Comparison of ENCODE assay signal across 16 cellular contexts in genomic region chr22:47063606-47064005, GRCh38.
"Had no signal": no experiment of that assay in that cellular context is flagged by ENCODE, and none has a peak within 500 bp of the region (broad histone marks: within the 10 kb centered on the region; RNA-seq: fewer than 3 reads in every experiment).

No MANE protein-coding gene starts in this region.

- H3K79me2 ChIP-seq: hepatocyte had no signal

- DNase-seq: erythroblast; foreskin keratinocyte; left colon; mesendoderm; naive thymus-derived CD4-positive, alpha-beta T cell; nephron progenitor cell; small intestine; stimulated activated CD4-positive, alpha-beta T cell treated with anti-CD3 and anti-CD28 coated beads, Interleukin-4, amount 100 ng/mL, for 1 hour; stimulated activated CD8-positive, alpha-beta memory T cell treated with anti-CD3 and anti-CD28 coated beads, Interleukin-4, amount 100 ng/mL, for 48 hours; testis had no signal

- H2AFZ ChIP-seq: hepatocyte had no signal

- H3K4me2 ChIP-seq: hepatocyte had no signal

- H3K4me3 ChIP-seq: hepatocyte, lung, testis, tibial nerve had no signal

- ATAC-seq: foreskin keratinocyte; left colon; left ventricle myocardium superior; naive thymus-derived CD4-positive, alpha-beta T cell; stimulated activated memory B cell treated with anti-CD40 and anti-IgM and Interleukin-4, amounts not matched to agents 10 μg/mL and 1 μg/mL and 100 μg/mL, for 72 hours had no signal

- H3K9me3 ChIP-seq: neutrophil, testis, tibial nerve had no signal

- H3K4me1 ChIP-seq: foreskin keratinocyte, testis, tibial nerve had no signal

- H3K27ac ChIP-seq: foreskin keratinocyte, hepatocyte, neutrophil, testis, tibial nerve had no signal

- H3K27me3 ChIP-seq: foreskin keratinocyte, hepatocyte, neutrophil, testis, tibial nerve had no signal
